8 cellular contexts compared by ENCODE assay signal in the genomic region with DNA sequence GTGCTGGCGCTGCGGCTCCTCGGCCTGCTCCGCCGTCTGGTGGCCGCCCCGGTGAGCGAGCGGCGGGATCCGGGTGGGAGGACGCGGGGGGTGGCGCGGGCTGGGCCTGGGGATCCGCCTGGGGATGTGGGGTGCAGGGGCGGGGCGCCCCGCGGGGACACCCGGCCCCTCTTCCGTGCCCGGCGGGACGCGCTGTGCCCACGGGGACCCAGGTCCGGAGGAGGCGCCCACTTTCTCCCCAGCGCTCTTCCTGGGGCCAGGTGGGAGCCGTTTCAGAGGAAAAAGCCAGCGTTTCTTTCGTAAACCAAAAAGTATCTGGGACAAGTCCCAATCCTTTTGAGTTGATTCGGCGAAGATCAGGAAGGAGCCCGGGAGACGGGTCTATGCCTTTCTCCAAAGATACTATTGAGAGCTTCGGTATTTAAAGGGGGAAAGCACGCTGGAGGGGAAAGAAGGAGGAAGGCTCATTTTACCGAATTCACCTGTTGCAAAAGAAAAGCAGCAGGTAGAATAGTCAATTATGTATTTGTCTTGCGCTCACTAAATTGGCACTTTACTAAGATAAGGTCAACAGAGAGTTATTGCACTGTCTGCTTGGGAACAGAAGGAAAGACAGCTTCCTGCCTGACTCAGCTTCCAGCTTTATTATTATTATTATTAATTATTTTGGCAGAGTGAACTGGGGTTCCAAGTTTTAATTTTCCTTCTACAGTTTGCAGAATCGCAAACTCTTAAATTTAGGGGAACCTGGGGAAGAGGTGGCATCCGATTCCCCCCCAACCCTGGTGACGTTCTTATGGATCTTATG.
DNase-seq lines count a peak whose midpoint lies in the region; ATAC-seq, FAIRE-seq and TF ChIP-seq lines count a peak whose summit lies in the region.

No MANE protein-coding gene starts in this region.

- no peaks in the 10 kb centered on the region for H3K36me3 ChIP-seq in tibial nerve

- peak overlapping the region; percentile 16 to 87 (median 76) for H3K27ac ChIP-seq in tibial nerve

- no peak for TF ChIP-seq EP300 in tibial nerve (IDR thresholded peaks at IDR 0.05)

- no peaks in the 10 kb centered on the region for H3K27me3 ChIP-seq in tibial nerve

- H3K9me3 ChIP-seq in tibial nerve, result no peaks in the 10 kb centered on the region

- H3K9me3 Mint-ChIP-seq in activated naive CD4-positive, alpha-beta T cell treated with anti-CD3 and anti-CD28 coated beads, Interleukin-2, amount 50 U/mL, for 72 hours, result peaks cover 7 to 8% of the 10 kb centered on the region in 2 donors

- ATAC-seq in HG02885 (IDR thresholded peaks at IDR 0.05; ENCODE audit: poor library complexity, unreplicated experiment) (peak; percentile 51), left lobe of liver (peak; percentile 11)
- ATAC-seq in activated naive CD4-positive, alpha-beta T cell treated with anti-CD3 and anti-CD28 coated beads, Interleukin-2, amount 50 U/mL, for 72 hours, result no peak

- 0 to 2% methylated on average over 15 to 22 of the region's 44 CpGs for WGBS in tibial nerve, 2 donors

- H3K4me3 ChIP-seq in tibial nerve, result peak overlapping the region; percentile 50 to 64 (median 56)

- TF ChIP-seq CTCF in GM10266 (IDR thresholded peaks at IDR 0.05; ENCODE audit: control insufficient read depth, insufficient read depth, low read depth, missing control alignments), result peak; percentile 21
- peak in 1 of 5 experiments; percentile 18 for TF ChIP-seq CTCF in tibial nerve (IDR thresholded peaks at IDR 0.05)
- TF ChIP-seq CTCF in D721Med (IDR thresholded peaks at IDR 0.05; ENCODE audit: insufficient read depth, missing control alignments), result no peak

- DNase-seq in GM10266 (ENCODE audit: extremely low spot score) (no peak), left lobe of liver (ENCODE audit: low spot score) (no peak), tibial nerve (ENCODE audit: low spot score in 2 of 2) (no peak), NCI-H748 treated with DMSO at 0.1 percent for 48 hours (lab: John Stamatoyannopoulos, UW) (no peak), D721Med (ENCODE audit: insufficient read length, low spot score) (no peak)
- no peak for DNase-seq in activated naive CD4-positive, alpha-beta T cell treated with anti-CD3 and anti-CD28 coated beads, Interleukin-2, amount 50 U/mL, for 72 hours (ENCODE audit: low spot score in 2 of 2)
- DNase-seq in activated CD4-positive, alpha-beta T cell treated with anti-CD3 and anti-CD28 coated beads for 48 hours, result no peak

- TF ChIP-seq POLR2A in tibial nerve (IDR thresholded peaks at IDR 0.05), result no peak

- FAIRE-seq in D721Med (lab: Jason Lieb, UNC), result no peak

- peaks cover 0 to 23% (median 7%) of the 10 kb centered on the region in 4 donors for H3K4me1 ChIP-seq in tibial nerve

- peaks cover 14 to 52% of the 10 kb centered on the region in 2 donors for H3K36me3 Mint-ChIP-seq in activated naive CD4-positive, alpha-beta T cell treated with anti-CD3 and anti-CD28 coated beads, Interleukin-2, amount 50 U/mL, for 72 hours

- H3K27ac Mint-ChIP-seq in activated naive CD4-positive, alpha-beta T cell treated with anti-CD3 and anti-CD28 coated beads, Interleukin-2, amount 50 U/mL, for 72 hours, result peak overlapping the region; percentile 83 to 87

Comparison
In these comparisons a context has a peak if more than half of its experiments do, and no peak if none do; other contexts are left out.
1. ATAC-seq: peak in HG02885 (single experiment) and left lobe of liver (single experiment); none in activated naive CD4-positive, alpha-beta T cell treated with anti-CD3 and anti-CD28 coated beads, Interleukin-2, amount 50 U/mL, for 72 hours (0 of 2).